14 cellular contexts compared by ENCODE assay signal in the genomic region with DNA sequence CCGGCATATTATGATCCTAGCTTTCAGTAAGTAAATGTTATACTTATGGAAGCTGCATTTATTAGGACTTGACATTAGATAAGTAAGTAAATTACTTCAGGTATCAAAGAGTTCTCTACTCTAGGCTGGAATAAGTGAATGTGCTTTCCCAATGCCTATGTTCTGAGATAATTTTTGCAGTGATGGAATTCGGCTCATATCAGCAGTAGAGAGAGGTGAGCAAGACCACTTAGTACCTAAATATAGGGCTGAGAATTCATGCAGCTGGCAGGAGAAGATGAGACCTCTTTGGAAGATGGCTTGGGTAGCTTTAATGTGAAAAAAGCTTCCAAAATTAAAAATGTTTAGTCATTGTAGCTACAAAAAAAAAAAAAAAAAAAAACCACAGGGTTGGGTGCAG.
"Had no signal": no experiment of that assay in that cellular context is flagged by ENCODE, and none has a peak within 500 bp of the region (broad histone marks: within the 10 kb centered on the region; RNA-seq: fewer than 3 reads in every experiment).

No MANE protein-coding gene starts in this region.

- H3K9me3 ChIP-seq: gastroesophageal sphincter, ovary, right atrium auricular region, sigmoid colon had no signal

- H3K36me3 ChIP-seq: gastroesophageal sphincter, ovary, right atrium auricular region, sigmoid colon had no signal

- H3K79me2 ChIP-seq: hepatocyte had no signal

- H3K27me3 ChIP-seq: hepatocyte, ovary, right atrium auricular region, sigmoid colon had no signal

- DNase-seq: effector CD4-positive, alpha-beta T cell; mammary epithelial cell; natural killer cell; ovary; sigmoid colon; stimulated activated CD4-positive, alpha-beta T cell treated with anti-CD3 and anti-CD28 coated beads, Interleukin-12 subunit alpha, Interleukin-12 subunit beta, amount 100 ng/mL, for 4 hours; stimulated activated naive CD4-positive, alpha-beta T cell treated with Interleukin-2 at 50 U/mL for 16 hours had no signal

- H3K4me3 ChIP-seq: coronary artery, gastroesophageal sphincter, hepatocyte, ovary, right atrium auricular region, sigmoid colon had no signal

- H3K4me1 ChIP-seq: gastroesophageal sphincter, sigmoid colon had no signal

- FAIRE-seq: small intestine, urothelium cell line had no signal

- H3K27ac ChIP-seq: coronary artery, gastroesophageal sphincter, hepatocyte, ovary, right atrium auricular region, sigmoid colon had no signal

- ATAC-seq: esophagus mucosa, gastroesophageal sphincter, natural killer cell had no signal

- H3K4me2 ChIP-seq: hepatocyte had no signal

- H2AFZ ChIP-seq: hepatocyte had no signal
